ENCODE assay signal across 7 cellular contexts in the genomic region with DNA sequence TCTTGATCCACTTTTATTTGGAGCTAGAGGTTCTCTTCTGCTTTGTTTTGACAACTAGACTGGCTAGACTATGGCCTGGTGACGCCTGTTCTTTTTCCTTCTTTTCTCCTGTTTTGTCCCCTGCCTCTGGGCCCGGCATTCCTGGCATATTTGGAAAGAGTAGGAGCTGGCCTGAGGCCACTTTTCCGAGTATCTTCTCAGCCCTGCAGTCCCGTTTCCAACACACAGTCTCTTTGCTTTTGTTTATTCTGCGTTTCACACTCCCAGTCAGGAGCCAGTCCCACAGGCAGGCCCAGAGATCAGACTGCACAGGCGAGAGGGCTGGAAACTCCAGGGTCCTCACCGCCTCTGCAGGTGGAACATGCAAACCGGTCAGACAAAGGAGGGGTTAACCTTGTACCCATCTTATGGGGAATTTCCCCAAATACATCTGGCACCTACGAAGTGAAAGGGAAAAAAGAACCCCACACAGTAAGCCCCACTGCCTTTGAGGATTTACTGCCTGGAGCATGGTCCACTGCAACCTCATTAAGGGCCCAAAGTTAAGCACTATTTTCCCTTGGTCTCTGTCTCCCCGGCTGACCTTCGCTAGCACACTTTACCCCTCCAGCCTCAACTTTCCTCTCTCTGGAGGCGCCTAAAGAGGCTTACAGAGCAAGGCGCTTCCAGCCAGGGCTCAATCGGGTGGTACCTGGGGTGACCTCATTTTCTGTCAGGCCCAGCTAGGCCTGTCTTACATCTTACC.
DNase-seq lines count a peak whose midpoint lies in the region; ATAC-seq and TF ChIP-seq lines count a peak whose summit lies in the region.

No MANE protein-coding gene starts in this region.

- DNase-seq in fibroblast of the conjunctiva (ENCODE audit: low read depth): peak; percentile 48
- DNase-seq in osteoblast (ENCODE audit: insufficient read length, low spot score, missing footprints): peak; percentile 77
- DNase-seq in GM19238 (ENCODE audit: insufficient read length, low spot score): no peak
- DNase-seq in activated CD8-positive, alpha-beta memory T cell treated with anti-CD3 and anti-CD28 coated beads, Interleukin-2, amount 50 U/mL, for 48 hours: no peak

- no peak overlapping the region for H2AFZ ChIP-seq in osteoblast (ENCODE audit: low read length)

- no peaks in the 10 kb centered on the region for H4K20me1 ChIP-seq in osteoblast (ENCODE audit: insufficient read depth, low read length)

- no peaks in the 10 kb centered on the region for H3K9me3 ChIP-seq in osteoblast (ENCODE audit: low read depth, low read length)

- H3K4me3 ChIP-seq in osteoblast (ENCODE audit: insufficient read depth, low read length): no peak overlapping the region

- no peaks in the 10 kb centered on the region for H3K79me2 ChIP-seq in osteoblast (ENCODE audit: insufficient read depth, low read length)

- peak overlapping the region; percentile 74 for H3K27ac ChIP-seq in VCaP
- peak overlapping the region; percentile 97 for H3K27ac ChIP-seq in osteoblast (ENCODE audit: low read depth, low read length)

- peaks cover 44% of the 10 kb centered on the region for H3K4me1 ChIP-seq in osteoblast (ENCODE audit: insufficient read depth, low read length)

- no peaks in the 10 kb centered on the region for H3K36me3 ChIP-seq in osteoblast (ENCODE audit: insufficient read depth, low read length)

- no peaks in the 10 kb centered on the region for H3K27me3 ChIP-seq in osteoblast (ENCODE audit: insufficient read depth, low read length)

- peak overlapping the region; percentile 34 for H3K4me2 ChIP-seq in osteoblast (ENCODE audit: insufficient read depth, low read length)

- TF ChIP-seq CTCF in VCaP (conservative IDR thresholded peaks at IDR 0.05): no peak
- TF ChIP-seq CTCF in osteoblast (IDR thresholded peaks at IDR 0.05; ENCODE audit: extremely low read depth, low read depth, low read length): no peak

- ATAC-seq in GM18517 (IDR thresholded peaks at IDR 0.05; ENCODE audit: unreplicated experiment): peak; percentile 66
- ATAC-seq in HG02759 (IDR thresholded peaks at IDR 0.05; ENCODE audit: unreplicated experiment): peak; percentile 81

Comparison
In these comparisons a context has a peak if more than half of its experiments do, and no peak if none do; other contexts are left out.
1. DNase-seq: peak in fibroblast of the conjunctiva (single experiment) and osteoblast (single experiment); none in GM19238 (single experiment) and activated CD8-positive, alpha-beta memory T cell treated with anti-CD3 and anti-CD28 coated beads, Interleukin-2, amount 50 U/mL, for 48 hours (single experiment).